21 cellular contexts compared by ENCODE assay signal in genomic region chr12:70309348-70309747, GRCh38.
"Had no signal": no experiment of that assay in that cellular context is flagged by ENCODE, and none has a peak within 500 bp of the region (broad histone marks: within the 10 kb centered on the region; RNA-seq: fewer than 3 reads in every experiment).

No MANE protein-coding gene starts in this region.

- H3K4me1 ChIP-seq: foreskin keratinocyte, suprapubic skin, thyroid gland, uterus had no signal

- H3K36me3 ChIP-seq: sigmoid colon, thyroid gland, upper lobe of left lung, uterus had no signal

- H3K27me3 ChIP-seq: dorsolateral prefrontal cortex, foreskin keratinocyte, hepatocyte, neutrophil, sigmoid colon, suprapubic skin, thyroid gland, upper lobe of left lung, uterus had no signal

- H3K4me3 ChIP-seq: dorsolateral prefrontal cortex, hepatocyte, sigmoid colon, skin epidermis, suprapubic skin, thyroid gland, upper lobe of left lung, uterus had no signal

- ATAC-seq: foreskin keratinocyte; left colon; left ventricle myocardium superior; naive thymus-derived CD4-positive, alpha-beta T cell; stimulated activated naive CD8-positive, alpha-beta T cell treated with anti-CD3 and anti-CD28 coated beads, Interleukin-15, Interleukin-2, amounts not matched to agents 100 U/mL and 50 U/mL, for 24 hours had no signal

- DNase-seq: cortex of kidney; dorsolateral prefrontal cortex; effector CD8-positive, alpha-beta T cell; foreskin keratinocyte; head of caudate nucleus; left colon; left ventricle myocardium superior; mesendoderm; naive thymus-derived CD4-positive, alpha-beta T cell; posterior cingulate gyrus; sigmoid colon; stimulated activated CD4-positive, alpha-beta T cell treated with anti-CD3 and anti-CD28 coated beads, Interleukin-12 subunit alpha, Interleukin-12 subunit beta, amount 100 ng/mL, for 4 hours; stimulated activated CD4-positive, alpha-beta T cell treated with anti-CD3 and anti-CD28 coated beads, Interleukin-2, amount 100 ng/mL, for 48 hours; stimulated activated naive CD8-positive, alpha-beta T cell treated with anti-CD3 and anti-CD28 coated beads, Interleukin-15, Interleukin-2, amounts not matched to agents 100 U/mL and 50 U/mL, for 24 hours; thyroid gland; upper lobe of left lung; uterus had no signal

- H3K4me3 Mint-ChIP-seq: naive thymus-derived CD4-positive, alpha-beta T cell had no signal

- H3K27ac ChIP-seq: dorsolateral prefrontal cortex, foreskin keratinocyte, hepatocyte, neutrophil, sigmoid colon, skin epidermis, suprapubic skin, thyroid gland, upper lobe of left lung, uterus had no signal

- H3K27me3 Mint-ChIP-seq: naive thymus-derived CD4-positive, alpha-beta T cell had no signal

- H3K4me2 ChIP-seq: hepatocyte had no signal

- H3K9me3 ChIP-seq: neutrophil, sigmoid colon, suprapubic skin, thyroid gland, upper lobe of left lung, uterus had no signal

- H2AFZ ChIP-seq: hepatocyte had no signal
